18 cellular contexts compared by ENCODE assay signal in genomic region chr6:138482816-138483215, GRCh38. TPM values are rescaled to one million over a fixed set of nuclear protein-coding genes. Genes with fewer than 3 reads are reported as not detected.
DNase-seq lines count a peak whose midpoint lies in the region; ATAC-seq and TF ChIP-seq lines count a peak whose summit lies in the region.
"Had no signal": no experiment of that assay in that cellular context is flagged by ENCODE, and none has a peak within 500 bp of the region (broad histone marks: within the 10 kb centered on the region; RNA-seq: fewer than 3 reads in every experiment).

No MANE protein-coding gene starts in this region.

- H3K36me3 Mint-ChIP-seq in neural crest cell (ENCODE audit: low read depth): peaks cover 10% of the 10 kb centered on the region
- H3K36me3 Mint-ChIP-seq: CD8-positive, alpha-beta T cell had no signal

- CTCF ChIA-PET in mammary epithelial cell (lab: Charles Lee; ENCODE audit: low non-redundant PET): no interaction called here

- H3K4me1 Mint-ChIP-seq in neural crest cell: peaks cover 58% of the 10 kb centered on the region

- no peak overlapping the region for H3K4me3 ChIP-seq in breast epithelium
- no peak overlapping the region for H3K4me3 ChIP-seq in mammary epithelial cell (replicated peaks in 1 of 3; ENCODE audit: insufficient read depth in 1 of 3, low read depth in 2 of 3, low read length in 3 of 3)
- H3K4me3 ChIP-seq: A549, BLaER1, GM12878 had no signal

- no peak overlapping the region for H3K4me2 ChIP-seq in mammary epithelial cell (ENCODE audit: insufficient read depth, low read depth, low read length)
- H3K4me2 ChIP-seq: A549, BLaER1 had no signal

- H2AFZ ChIP-seq in mammary epithelial cell (ENCODE audit: low read depth, low read length): no peak overlapping the region

- DNase-seq in breast epithelium (ENCODE audit: low spot score in 2 of 2) (no peak), mammary epithelial cell (no peak), left lobe of liver (ENCODE audit: low spot score) (no peak), neural crest cell (ENCODE audit: low read depth, low spot score) (no peak), NCI-H2171 (lab: John Stamatoyannopoulos, UW) (no peak), hippocampal formation (lab: John Stamatoyannopoulos, UW) (no peak)
- DNase-seq in stimulated activated naive CD4-positive, alpha-beta T cell (lab: John Stamatoyannopoulos, UW): no peak
- DNase-seq: CD8-positive, alpha-beta T cell; DMS 273 treated with DMSO at 0.1 percent for 48 hours; DMS53; DND-41; EL; H9 had no signal

- no peak overlapping the region for H3K27ac Mint-ChIP-seq in neural crest cell (ENCODE audit: unreplicated experiment)
- H3K27ac Mint-ChIP-seq: CD8-positive, alpha-beta T cell; H9 had no signal

- H3K79me2 ChIP-seq in mammary epithelial cell (ENCODE audit: insufficient read depth, low read length): peaks cover 37% of the 10 kb centered on the region

- peak; percentile 15 for ATAC-seq in left lobe of liver
- no peak for ATAC-seq in HG02759 (IDR thresholded peaks at IDR 0.05; ENCODE audit: unreplicated experiment)
- ATAC-seq: A549; CD8-positive, alpha-beta T cell had no signal

- BruUV-seq in mammary epithelial cell (replicated peaks; lab: Mats Ljungman, UMichigan): no TSS peak

- in situ Hi-C loops in mammary epithelial cell (cut with MboI; ENCODE audit: low sequenced_read_pairs in 2 of 2): no loop called here

- H3K9me3 ChIP-seq in breast epithelium (no peaks in the 10 kb centered on the region), mammary epithelial cell (replicated peaks; ENCODE audit: insufficient read depth, low read length) (no peaks in the 10 kb centered on the region)
- H3K9me3 ChIP-seq: A549, BLaER1 had no signal

- WGBS in mammary epithelial cell (ENCODE audit: low coverage, missing lambda C conversion rate): 97% methylated on average over 3 of the region's 3 CpGs

- no peak for TF ChIP-seq POLR2A in breast epithelium (IDR thresholded peaks at IDR 0.05)

- dilution Hi-C loops in mammary epithelial cell (cut with HindIII; ENCODE audit: low sequenced_read_pairs): no loop called here

- H3K27ac ChIP-seq in breast epithelium (peak overlapping the region; percentile 27 to 37), mammary epithelial cell (ENCODE audit: insufficient read depth, low read depth, low read length) (no peak overlapping the region)
- H3K27ac ChIP-seq: 22Rv1, A549, BLaER1 had no signal

- no peaks in the 10 kb centered on the region for H4K20me1 ChIP-seq in mammary epithelial cell (ENCODE audit: insufficient read depth, low read length)

- H3K36me3 ChIP-seq in breast epithelium (no peaks in the 10 kb centered on the region), mammary epithelial cell (ENCODE audit: insufficient read depth, low read length) (no peaks in the 10 kb centered on the region)

- TF ChIP-seq CTCF in breast epithelium (IDR thresholded peaks at IDR 0.05) (no peak), mammary epithelial cell (conservative IDR thresholded peaks at IDR 0.05 in 1 of 2, IDR thresholded peaks at IDR 0.05 in 1 of 2; ENCODE audit: extremely low read depth in 1 of 2, insufficient read depth in 1 of 2, low read depth in 1 of 2, low read length in 2 of 2) (no peak), neural crest cell (conservative IDR thresholded peaks at IDR 0.05) (no peak)

- intact Hi-C loops in breast epithelium (cut with DNase I; ENCODE audit: low total_unique reads) (no loop called here), mammary epithelial cell (cut with micrococcal nuclease) (no loop called here)

- H3K4me3 Mint-ChIP-seq in neural crest cell: peak overlapping the region; percentile 2
- H3K4me3 Mint-ChIP-seq: CD8-positive, alpha-beta T cell; H9 had no signal

- H3K4me1 ChIP-seq in breast epithelium (no peaks in the 10 kb centered on the region), mammary epithelial cell (ENCODE audit: insufficient read depth, low read length) (peaks cover 37% of the 10 kb centered on the region)
- H3K4me1 ChIP-seq: A549, BLaER1 had no signal

- H3K9ac ChIP-seq in mammary epithelial cell (ENCODE audit: insufficient read depth, low read length): no peak overlapping the region
- H3K9ac ChIP-seq: BLaER1 had no signal

- H3K27me3 ChIP-seq in breast epithelium (no peaks in the 10 kb centered on the region), mammary epithelial cell (ENCODE audit: insufficient read depth, low read length) (no peaks in the 10 kb centered on the region)
- H3K27me3 ChIP-seq: BLaER1 had no signal

- no peaks in the 10 kb centered on the region for H3K27me3 Mint-ChIP-seq in neural crest cell (ENCODE audit: low read depth)

- H3K9me3 Mint-ChIP-seq in neural crest cell: no peaks in the 10 kb centered on the region
- H3K9me3 Mint-ChIP-seq: CD8-positive, alpha-beta T cell; H9 had no signal

RNA-seq across cellular contexts. Expression of gene NHSL1, which starts 16.5 kb away (rescaled TPM):
- 10 to 100 TPM; 15.4 to 17.4 (median 16.5) TPM for total RNA-seq in breast epithelium
- total RNA-seq in mammary epithelial cell: 10 to 100 TPM; 28.3 to 34.7 TPM
- polyA plus RNA-seq in mammary epithelial cell: 17.8 TPM
- 114 TPM for polyA minus RNA-seq in mammary epithelial cell
- total RNA-seq in left lobe of liver: 59.8 TPM
- total RNA-seq in neural crest cell: 54.7 and 56.6 TPM in 2 replicates
- total RNA-seq: CD8-positive, alpha-beta T cell had no signal
